1 cellular context compared by ENCODE assay signal in the genomic region with DNA sequence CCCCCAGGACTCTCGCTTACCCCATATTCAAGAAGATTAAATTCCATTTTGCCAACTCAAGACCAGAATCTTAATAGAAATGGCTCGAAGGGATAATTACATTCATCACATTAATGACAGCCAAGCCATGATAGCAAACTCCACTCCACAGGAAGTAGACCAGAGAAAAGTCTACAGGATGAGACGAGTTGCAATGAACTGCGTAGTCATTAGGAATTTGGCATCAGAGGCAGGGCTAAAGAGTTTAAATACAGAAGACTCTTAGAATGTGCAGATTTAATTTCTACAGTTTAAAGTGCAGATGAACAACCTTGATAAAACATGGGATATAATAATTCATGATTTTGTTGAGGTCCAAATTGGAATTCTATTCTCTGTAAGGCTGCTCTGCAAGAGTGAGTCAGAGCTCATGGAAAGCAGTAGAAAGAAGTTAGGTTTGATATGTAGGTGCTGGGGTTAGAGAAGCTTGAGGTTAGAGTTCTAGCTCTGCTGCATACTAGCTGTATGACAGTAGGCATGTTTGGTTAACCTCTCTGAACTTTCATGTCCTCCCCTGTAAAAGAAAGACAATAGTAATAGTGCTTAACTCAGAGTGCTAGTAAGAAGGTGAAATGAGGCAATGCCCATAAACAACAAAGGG.
TF ChIP-seq lines count a peak whose summit lies in the region.

No MANE protein-coding gene starts in this region.

TF ChIP-seq in IMR-90, 13 proteins besides CTCF, POLR2A, EP300 and RAD21:
- no peak for TF ChIP-seq NFE2L2 (IDR thresholded peaks at IDR 0.05; ENCODE audit: low read depth, low read length)
- no peak for TF ChIP-seq MAZ (IDR thresholded peaks at IDR 0.05; ENCODE audit: borderline replicate concordance, low read depth, low read length)
- TF ChIP-seq, protein P1, sequence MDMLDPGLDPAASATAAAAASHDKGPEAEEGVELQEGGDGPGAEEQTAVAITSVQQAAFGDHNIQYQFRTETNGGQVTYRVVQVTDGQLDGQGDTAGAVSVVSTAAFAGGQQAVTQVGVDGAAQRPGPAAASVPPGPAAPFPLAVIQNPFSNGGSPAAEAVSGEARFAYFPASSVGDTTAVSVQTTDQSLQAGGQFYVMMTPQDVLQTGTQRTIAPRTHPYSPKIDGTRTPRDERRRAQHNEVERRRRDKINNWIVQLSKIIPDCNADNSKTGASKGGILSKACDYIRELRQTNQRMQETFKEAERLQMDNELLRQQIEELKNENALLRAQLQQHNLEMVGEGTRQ (IDR thresholded peaks at IDR 0.05; ENCODE audit: low read depth, low read length): no peak
- TF ChIP-seq MXI1 (IDR thresholded peaks at IDR 0.05; ENCODE audit: borderline replicate concordance, low read depth, low read length): no peak
- TF ChIP-seq CEBPB (IDR thresholded peaks at IDR 0.05; ENCODE audit: low read depth, low read length): no peak
- TF ChIP-seq BHLHE40 (IDR thresholded peaks at IDR 0.05; ENCODE audit: low read depth, low read length): no peak
- TF ChIP-seq CHD1 (IDR thresholded peaks at IDR 0.05; ENCODE audit: low read depth, low read length): no peak
- no peak for TF ChIP-seq SMC3 (IDR thresholded peaks at IDR 0.05; ENCODE audit: low read depth, low read length)
- TF ChIP-seq, protein P2, sequence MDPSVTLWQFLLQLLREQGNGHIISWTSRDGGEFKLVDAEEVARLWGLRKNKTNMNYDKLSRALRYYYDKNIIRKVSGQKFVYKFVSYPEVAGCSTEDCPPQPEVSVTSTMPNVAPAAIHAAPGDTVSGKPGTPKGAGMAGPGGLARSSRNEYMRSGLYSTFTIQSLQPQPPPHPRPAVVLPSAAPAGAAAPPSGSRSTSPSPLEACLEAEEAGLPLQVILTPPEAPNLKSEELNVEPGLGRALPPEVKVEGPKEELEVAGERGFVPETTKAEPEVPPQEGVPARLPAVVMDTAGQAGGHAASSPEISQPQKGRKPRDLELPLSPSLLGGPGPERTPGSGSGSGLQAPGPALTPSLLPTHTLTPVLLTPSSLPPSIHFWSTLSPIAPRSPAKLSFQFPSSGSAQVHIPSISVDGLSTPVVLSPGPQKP (IDR thresholded peaks at IDR 0.05; ENCODE audit: borderline replicate concordance, low read depth, low read length): no peak
- TF ChIP-seq RCOR1 (IDR thresholded peaks at IDR 0.05; ENCODE audit: insufficient replicate concordance, low read length): no peak
- no peak for TF ChIP-seq RFX5 (IDR thresholded peaks at IDR 0.05; ENCODE audit: low read depth, low read length)
- TF ChIP-seq MAFK (IDR thresholded peaks at IDR 0.05; ENCODE audit: low read depth, low read length): no peak
- no peak for TF ChIP-seq FOS (IDR thresholded peaks at IDR 0.05; ENCODE audit: low read depth, low read length)
TF ChIP-seq in IMR-90: peak in this region for 0.
